ENCODE assay signal across 1 cellular context in genomic region chr17:28572294-28573099, GRCh38.
TF ChIP-seq lines count a peak whose summit lies in the region.

No MANE protein-coding gene starts in this region.

TF ChIP-seq in endothelial cell of umbilical vein, 7 proteins besides CTCF, POLR2A, EP300 and RAD21:
- TF ChIP-seq FOS (IDR thresholded peaks at IDR 0.05; ENCODE audit: borderline replicate concordance, insufficient read depth, low read length) (no peak), POLR2AphosphoS5 (IDR thresholded peaks at IDR 0.05; ENCODE audit: insufficient read depth, low read depth, low read length) (no peak), GATA2 (IDR thresholded peaks at IDR 0.05; ENCODE audit: insufficient read depth, insufficient read length, low read depth, low read length) (no peak), EZH2 (IDR thresholded peaks at IDR 0.05; ENCODE audit: borderline replicate concordance, low read depth, low read length, severe bottlenecking) (no peak), MAX (IDR thresholded peaks at IDR 0.05; ENCODE audit: insufficient read depth, insufficient read length) (no peak), JUN (IDR thresholded peaks at IDR 0.05; ENCODE audit: borderline replicate concordance, insufficient read depth, insufficient read length, low read depth) (no peak), MYC (IDR thresholded peaks at IDR 0.05; ENCODE audit: low read depth, low read length) (no peak)
